26 cellular contexts compared by ENCODE assay signal in genomic region chr2:18309627-18310026, GRCh38.
"Had no signal": no experiment of that assay in that cellular context is flagged by ENCODE, and none has a peak within 500 bp of the region (broad histone marks: within the 10 kb centered on the region; RNA-seq: fewer than 3 reads in every experiment).

No MANE protein-coding gene starts in this region.

- H3K27me3 ChIP-seq: neural progenitor cell, ovary, right lobe of liver, sigmoid colon, stomach, thyroid gland, tibial nerve, vagina had no signal

- H3K36me3 ChIP-seq: neural progenitor cell, ovary, right lobe of liver, sigmoid colon, stomach, thoracic aorta, thyroid gland, tibial nerve, vagina had no signal

- H3K4me3 ChIP-seq: neural progenitor cell, ovary, psoas muscle, right lobe of liver, sigmoid colon, stomach, thoracic aorta, thyroid gland, tibial nerve, vagina had no signal

- H3K9me3 Mint-ChIP-seq: neural progenitor cell; stimulated activated naive B cell treated with anti-CD40 and anti-IgM and Interleukin-4, amounts not matched to agents 10 μg/mL and 1 μg/mL and 100 μg/mL, for 72 hours had no signal

- H3K9ac ChIP-seq: neural progenitor cell, parathyroid adenoma had no signal

- H3K9me3 ChIP-seq: ovary, right lobe of liver, stomach, thoracic aorta, thyroid gland, vagina had no signal

- ATAC-seq: naive thymus-derived CD8-positive, alpha-beta T cell; psoas muscle; right cardiac atrium; stimulated activated effector memory CD8-positive, alpha-beta T cell treated with anti-CD3 and anti-CD28 coated beads, Interleukin-12 subunit alpha, Interleukin-12 subunit beta, amount 100 ng/mL, for 72 hours; stimulated activated naive B cell treated with anti-CD40 and anti-IgM and Interleukin-4, amounts not matched to agents 10 μg/mL and 1 μg/mL and 100 μg/mL, for 72 hours had no signal

- H3K36me3 Mint-ChIP-seq: naive thymus-derived CD8-positive, alpha-beta T cell; neural progenitor cell; stimulated activated effector memory CD8-positive, alpha-beta T cell treated with anti-CD3 and anti-CD28 coated beads, Interleukin-12 subunit alpha, Interleukin-12 subunit beta, amount 100 ng/mL, for 72 hours; stimulated activated naive B cell treated with anti-CD40 and anti-IgM and Interleukin-4, amounts not matched to agents 10 μg/mL and 1 μg/mL and 100 μg/mL, for 72 hours had no signal

- H3K4me1 ChIP-seq: neural progenitor cell, parathyroid adenoma, psoas muscle, sigmoid colon, thyroid gland, tibial nerve had no signal

- H3K27me3 Mint-ChIP-seq: progenitor cell of endocrine pancreas; stimulated activated naive B cell treated with anti-CD40 and anti-IgM and Interleukin-4, amounts not matched to agents 10 μg/mL and 1 μg/mL and 100 μg/mL, for 72 hours had no signal

- H3K27ac Mint-ChIP-seq: naive thymus-derived CD8-positive, alpha-beta T cell; neural progenitor cell; progenitor cell of endocrine pancreas; stimulated activated effector memory CD8-positive, alpha-beta T cell treated with anti-CD3 and anti-CD28 coated beads, Interleukin-12 subunit alpha, Interleukin-12 subunit beta, amount 100 ng/mL, for 72 hours; stimulated activated naive B cell treated with anti-CD40 and anti-IgM and Interleukin-4, amounts not matched to agents 10 μg/mL and 1 μg/mL and 100 μg/mL, for 72 hours; stimulated activated naive CD8-positive, alpha-beta T cell treated with anti-CD3 and anti-CD28 coated beads, Interleukin-15, Interleukin-2, amounts not matched to agents 100 ng/mL and 50 ng/mL, for 24 hours had no signal

- H3K4me3 Mint-ChIP-seq: naive thymus-derived CD8-positive, alpha-beta T cell; nephron; neural progenitor cell; stimulated activated effector memory CD8-positive, alpha-beta T cell treated with anti-CD3 and anti-CD28 coated beads, Interleukin-12 subunit alpha, Interleukin-12 subunit beta, amount 100 ng/mL, for 72 hours; stimulated activated naive B cell treated with anti-CD40 and anti-IgM and Interleukin-4, amounts not matched to agents 10 μg/mL and 1 μg/mL and 100 μg/mL, for 72 hours; stimulated activated naive CD8-positive, alpha-beta T cell treated with anti-CD3 and anti-CD28 coated beads, Interleukin-15, Interleukin-2, amounts not matched to agents 100 ng/mL and 50 ng/mL, for 24 hours had no signal

- H3K27ac ChIP-seq: neural progenitor cell, ovary, parathyroid adenoma, psoas muscle, right lobe of liver, sigmoid colon, stomach, thoracic aorta, thyroid gland, tibial nerve had no signal

- H3K4me1 Mint-ChIP-seq: naive thymus-derived CD8-positive, alpha-beta T cell; nephron; neural progenitor cell; stimulated activated effector memory CD8-positive, alpha-beta T cell treated with anti-CD3 and anti-CD28 coated beads, Interleukin-12 subunit alpha, Interleukin-12 subunit beta, amount 100 ng/mL, for 72 hours; stimulated activated naive B cell treated with anti-CD40 and anti-IgM and Interleukin-4, amounts not matched to agents 10 μg/mL and 1 μg/mL and 100 μg/mL, for 72 hours had no signal

- DNase-seq: naive thymus-derived CD8-positive, alpha-beta T cell; occipital lobe; ovary; posterior cingulate gyrus; psoas muscle; right cardiac atrium; right lobe of liver; sigmoid colon; small intestine; stimulated activated CD4-positive, alpha-beta T cell treated with anti-CD3 and anti-CD28 coated beads, Interleukin-15, amount 100 ng/mL, for 24 hours; stimulated activated CD4-positive, alpha-beta T cell treated with anti-CD3 and anti-CD28 coated beads, Interleukin-2, amount 100 ng/mL, for 24 hours; stimulated activated CD4-positive, alpha-beta T cell treated with anti-CD3 and anti-CD28 coated beads, Interleukin-2, amount 100 ng/mL, for 48 hours; stimulated activated CD4-positive, alpha-beta T cell treated with anti-CD3 and anti-CD28 coated beads, Interleukin-4, amount 100 ng/mL, for 24 hours; stimulated activated naive B cell treated with anti-CD40 and anti-IgM and Interleukin-4, amounts not matched to agents 10 μg/mL and 1 μg/mL and 100 μg/mL, for 72 hours; stimulated activated naive CD4-positive, alpha-beta T cell treated with Interleukin-2 at 50 U/mL for 16 hours; stomach; thyroid gland had no signal
